1 cellular context compared by ENCODE assay signal in the genomic region with DNA sequence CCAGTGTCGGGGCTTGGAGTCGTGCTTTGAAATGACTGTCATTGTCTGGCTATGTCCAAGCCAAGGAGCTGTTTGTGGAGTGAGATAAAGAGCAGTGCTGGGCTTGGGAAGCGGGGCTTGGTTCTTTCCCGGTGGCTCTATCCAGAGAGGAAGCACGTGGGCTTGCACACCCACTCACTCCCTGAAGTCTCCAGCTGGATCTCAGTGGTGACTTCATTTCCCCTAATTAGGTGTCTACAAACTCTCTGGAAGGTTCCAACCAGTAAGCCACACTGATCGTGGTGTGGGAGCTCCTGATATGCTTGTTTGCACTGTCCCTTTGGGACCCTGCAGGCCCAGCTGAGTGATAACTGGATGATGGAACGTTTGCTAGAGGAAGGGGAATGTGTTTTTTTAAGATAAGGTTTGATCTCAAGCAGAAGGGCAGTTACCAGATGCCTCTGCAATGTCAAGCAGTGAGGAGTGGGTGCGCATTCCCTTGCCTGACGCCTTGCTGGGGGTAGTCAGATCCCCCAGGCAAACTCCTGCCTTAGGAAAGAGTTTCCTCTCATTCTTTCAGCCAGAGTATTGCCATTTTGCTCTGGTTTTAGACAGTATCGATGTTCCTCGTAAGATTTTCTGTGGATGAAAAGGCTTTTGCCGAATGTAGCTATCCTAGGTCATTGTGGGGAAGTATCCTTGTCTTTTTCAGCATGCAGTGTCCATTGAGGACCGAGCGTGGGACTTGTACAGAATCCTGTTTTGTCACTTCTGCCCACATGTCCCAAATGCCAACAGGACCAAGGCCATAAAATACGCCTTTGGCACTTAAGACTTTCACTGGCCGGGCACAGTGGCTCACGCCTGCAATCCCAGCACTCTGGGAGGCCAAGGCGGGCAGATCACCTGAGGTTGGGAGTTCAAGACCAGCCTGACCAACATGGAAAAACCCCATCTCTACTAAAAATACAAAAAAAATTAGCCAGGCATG.
TF ChIP-seq lines count a peak whose summit lies in the region.

No MANE protein-coding gene starts in this region.

TF ChIP-seq in K562, 482 proteins besides CTCF, POLR2A, EP300 and RAD21 (continued from another document and continues in another):
- TF ChIP-seq, protein P1, sequence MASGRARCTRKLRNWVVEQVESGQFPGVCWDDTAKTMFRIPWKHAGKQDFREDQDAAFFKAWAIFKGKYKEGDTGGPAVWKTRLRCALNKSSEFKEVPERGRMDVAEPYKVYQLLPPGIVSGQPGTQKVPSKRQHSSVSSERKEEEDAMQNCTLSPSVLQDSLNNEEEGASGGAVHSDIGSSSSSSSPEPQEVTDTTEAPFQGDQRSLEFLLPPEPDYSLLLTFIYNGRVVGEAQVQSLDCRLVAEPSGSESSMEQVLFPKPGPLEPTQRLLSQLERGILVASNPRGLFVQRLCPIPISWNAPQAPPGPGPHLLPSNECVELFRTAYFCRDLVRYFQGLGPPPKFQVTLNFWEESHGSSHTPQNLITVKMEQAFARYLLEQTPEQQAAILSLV (tag; IDR thresholded peaks at IDR 0.05), result no peak; the same call in 1 of the 2 replicates
- TF ChIP-seq, protein P2, sequence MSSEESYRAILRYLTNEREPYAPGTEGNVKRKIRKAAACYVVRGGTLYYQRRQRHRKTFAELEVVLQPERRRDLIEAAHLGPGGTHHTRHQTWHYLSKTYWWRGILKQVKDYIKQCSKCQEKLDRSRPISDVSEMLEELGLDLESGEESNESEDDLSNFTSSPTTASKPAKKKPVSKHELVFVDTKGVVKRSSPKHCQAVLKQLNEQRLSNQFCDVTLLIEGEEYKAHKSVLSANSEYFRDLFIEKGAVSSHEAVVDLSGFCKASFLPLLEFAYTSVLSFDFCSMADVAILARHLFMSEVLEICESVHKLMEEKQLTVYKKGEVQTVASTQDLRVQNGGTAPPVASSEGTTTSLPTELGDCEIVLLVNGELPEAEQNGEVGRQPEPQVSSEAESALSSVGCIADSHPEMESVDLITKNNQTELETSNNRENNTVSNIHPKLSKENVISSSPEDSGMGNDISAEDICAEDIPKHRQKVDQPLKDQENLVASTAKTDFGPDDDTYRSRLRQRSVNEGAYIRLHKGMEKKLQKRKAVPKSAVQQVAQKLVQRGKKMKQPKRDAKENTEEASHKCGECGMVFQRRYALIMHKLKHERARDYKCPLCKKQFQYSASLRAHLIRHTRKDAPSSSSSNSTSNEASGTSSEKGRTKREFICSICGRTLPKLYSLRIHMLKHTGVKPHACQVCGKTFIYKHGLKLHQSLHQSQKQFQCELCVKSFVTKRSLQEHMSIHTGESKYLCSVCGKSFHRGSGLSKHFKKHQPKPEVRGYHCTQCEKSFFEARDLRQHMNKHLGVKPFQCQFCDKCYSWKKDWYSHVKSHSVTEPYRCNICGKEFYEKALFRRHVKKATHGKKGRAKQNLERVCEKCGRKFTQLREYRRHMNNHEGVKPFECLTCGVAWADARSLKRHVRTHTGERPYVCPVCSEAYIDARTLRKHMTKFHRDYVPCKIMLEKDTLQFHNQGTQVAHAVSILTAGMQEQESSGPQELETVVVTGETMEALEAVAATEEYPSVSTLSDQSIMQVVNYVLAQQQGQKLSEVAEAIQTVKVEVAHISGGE (CRISPR knock-in tag; IDR thresholded peaks at IDR 0.05), result peak in 1 of 3 experiments; percentile 86; a peak in 2 of 6 replicates
- TF ChIP-seq, protein P3, sequence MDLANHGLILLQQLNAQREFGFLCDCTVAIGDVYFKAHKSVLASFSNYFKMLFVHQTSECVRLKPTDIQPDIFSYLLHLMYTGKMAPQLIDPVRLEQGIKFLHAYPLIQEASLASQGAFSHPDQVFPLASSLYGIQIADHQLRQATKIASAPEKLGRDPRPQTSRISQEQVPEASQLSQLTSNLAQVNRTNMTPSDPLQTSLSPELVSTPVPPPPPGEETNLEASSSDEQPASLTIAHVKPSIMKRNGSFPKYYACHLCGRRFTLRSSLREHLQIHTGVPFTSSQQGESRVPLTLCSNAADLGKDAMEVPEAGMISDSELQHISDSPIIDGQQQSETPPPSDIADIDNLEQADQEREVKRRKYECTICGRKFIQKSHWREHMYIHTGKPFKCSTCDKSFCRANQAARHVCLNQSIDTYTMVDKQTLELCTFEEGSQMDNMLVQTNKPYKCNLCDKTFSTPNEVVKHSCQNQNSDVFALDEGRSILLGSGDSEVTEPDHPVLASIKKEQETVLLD (IDR thresholded peaks at IDR 0.05), result no peak; the same call in none of the 2 replicates
- TF ChIP-seq PML (IDR thresholded peaks at IDR 0.05; ENCODE audit: low read length) (peak; percentile 100), ZC3H8 (IDR thresholded peaks at IDR 0.05) (no peak), MTA1 (IDR thresholded peaks at IDR 0.05; ENCODE audit: borderline replicate concordance) (peak; percentile 93), ELF1 (tag; IDR thresholded peaks at IDR 0.05) (0 out of 2 replicates have a peak, but pooled peaks have one; percentile 38), ZKSCAN3 (CRISPR knock-in tag; IDR thresholded peaks at IDR 0.05) (no peak), PCBP2 (IDR thresholded peaks at IDR 0.05; ENCODE audit: low read depth, low read length, poor library complexity, severe bottlenecking) (no peak), GABPB1 (CRISPR knock-in tag; IDR thresholded peaks at IDR 0.05) (peak; percentile 64; the same call in 1 of the 2 replicates), MCM5 (IDR thresholded peaks at IDR 0.05; ENCODE audit: low read depth) (no peak), CCNT2 (IDR thresholded peaks at IDR 0.05; ENCODE audit: borderline replicate concordance, extremely low read depth, insufficient read length, low read depth, low read length) (peak; percentile 98), TAF1 (IDR thresholded peaks at IDR 0.05; ENCODE audit: control insufficient read depth, extremely low read depth, insufficient read depth, low read length, severe bottlenecking) (peak; percentile 72), KLF6 (CRISPR knock-in tag; IDR thresholded peaks at IDR 0.05; ENCODE audit: borderline replicate concordance) (peak; percentile 59; the same call in 1 of the 2 replicates), TOE1 (IDR thresholded peaks at IDR 0.05; ENCODE audit: borderline replicate concordance) (peak; percentile 84), TOE1 (CRISPR knock-in tag; IDR thresholded peaks at IDR 0.05; ENCODE audit: borderline replicate concordance, low read depth) (no peak), BCOR (IDR thresholded peaks at IDR 0.05) (peak; percentile 97), ZNF436 (CRISPR knock-in tag; IDR thresholded peaks at IDR 0.05) (no peak), DDX20 (tag; IDR thresholded peaks at IDR 0.05; ENCODE audit: low read depth) (0 out of 2 replicates have a peak, but pooled peaks have one; percentile 47), CTBP1 (IDR thresholded peaks at IDR 0.05; ENCODE audit: borderline replicate concordance) (peak; percentile 96), ZNF197 (CRISPR knock-in tag; IDR thresholded peaks at IDR 0.05; ENCODE audit: low read depth) (peak; percentile 89; the same call in 1 of the 2 replicates), BHLHE40 (IDR thresholded peaks at IDR 0.05; ENCODE audit: low read length) (peak; percentile 95), HMGN3 (IDR thresholded peaks at IDR 0.05; ENCODE audit: borderline replicate concordance, extremely low read depth, insufficient read length, low read depth, low read length) (peak; percentile 89), ZBTB17 (CRISPR knock-in tag; IDR thresholded peaks at IDR 0.05) (0 out of 2 replicates have a peak, but pooled peaks have one; percentile 65), NEUROD1 (IDR thresholded peaks at IDR 0.05; ENCODE audit: borderline replicate concordance, low read depth, low read length, partially characterized antibody) (peak; percentile 95), SAP30 (IDR thresholded peaks at IDR 0.05; ENCODE audit: borderline replicate concordance, insufficient read depth, low read depth, low read length, poor library complexity, severe bottlenecking) (peak; percentile 60), TCF7L2 (IDR thresholded peaks at IDR 0.05; ENCODE audit: low read depth, low read length) (no peak), ZNF253 (CRISPR knock-in tag; conservative IDR thresholded peaks at IDR 0.05) (no peak), GTF2A2 (tag; IDR thresholded peaks at IDR 0.05) (no peak), ZNF384 (IDR thresholded peaks at IDR 0.05; ENCODE audit: low read depth, low read length) (0 out of 2 replicates have a peak, but pooled peaks have one; percentile 31), MEF2D (tag; conservative IDR thresholded peaks at IDR 0.05; ENCODE audit: low read depth) (peak; percentile 88), HDAC1 (IDR thresholded peaks at IDR 0.05) (peak in 1 of 2 experiments; percentile 97; a peak in 3 of 4 replicates), SMAD2 (IDR thresholded peaks at IDR 0.05; ENCODE audit: low read depth, low read length) (no peak)
- TF ChIP-seq, protein P4, sequence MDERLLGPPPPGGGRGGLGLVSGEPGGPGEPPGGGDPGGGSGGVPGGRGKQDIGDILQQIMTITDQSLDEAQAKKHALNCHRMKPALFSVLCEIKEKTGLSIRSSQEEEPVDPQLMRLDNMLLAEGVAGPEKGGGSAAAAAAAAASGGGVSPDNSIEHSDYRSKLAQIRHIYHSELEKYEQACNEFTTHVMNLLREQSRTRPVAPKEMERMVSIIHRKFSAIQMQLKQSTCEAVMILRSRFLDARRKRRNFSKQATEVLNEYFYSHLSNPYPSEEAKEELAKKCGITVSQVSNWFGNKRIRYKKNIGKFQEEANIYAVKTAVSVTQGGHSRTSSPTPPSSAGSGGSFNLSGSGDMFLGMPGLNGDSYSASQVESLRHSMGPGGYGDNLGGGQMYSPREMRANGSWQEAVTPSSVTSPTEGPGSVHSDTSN (CRISPR knock-in tag; IDR thresholded peaks at IDR 0.05; ENCODE audit: low read depth), result no peak
- TF ChIP-seq, protein P4 (tag; conservative IDR thresholded peaks at IDR 0.05; ENCODE audit: low read depth), result peak; percentile 96
- TF ChIP-seq, protein P5, sequence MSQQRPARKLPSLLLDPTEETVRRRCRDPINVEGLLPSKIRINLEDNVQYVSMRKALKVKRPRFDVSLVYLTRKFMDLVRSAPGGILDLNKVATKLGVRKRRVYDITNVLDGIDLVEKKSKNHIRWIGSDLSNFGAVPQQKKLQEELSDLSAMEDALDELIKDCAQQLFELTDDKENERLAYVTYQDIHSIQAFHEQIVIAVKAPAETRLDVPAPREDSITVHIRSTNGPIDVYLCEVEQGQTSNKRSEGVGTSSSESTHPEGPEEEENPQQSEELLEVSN (IDR thresholded peaks at IDR 0.05; ENCODE audit: borderline replicate concordance in 1 of 2, extremely low read depth in 1 of 2, insufficient read depth in 1 of 2, insufficient read length in 1 of 2, low read depth in 1 of 2, low read length in 1 of 2, poor library complexity in 1 of 2, severe bottlenecking in 1 of 2), result peak; percentile 63 to 73
- TF ChIP-seq, protein P6, sequence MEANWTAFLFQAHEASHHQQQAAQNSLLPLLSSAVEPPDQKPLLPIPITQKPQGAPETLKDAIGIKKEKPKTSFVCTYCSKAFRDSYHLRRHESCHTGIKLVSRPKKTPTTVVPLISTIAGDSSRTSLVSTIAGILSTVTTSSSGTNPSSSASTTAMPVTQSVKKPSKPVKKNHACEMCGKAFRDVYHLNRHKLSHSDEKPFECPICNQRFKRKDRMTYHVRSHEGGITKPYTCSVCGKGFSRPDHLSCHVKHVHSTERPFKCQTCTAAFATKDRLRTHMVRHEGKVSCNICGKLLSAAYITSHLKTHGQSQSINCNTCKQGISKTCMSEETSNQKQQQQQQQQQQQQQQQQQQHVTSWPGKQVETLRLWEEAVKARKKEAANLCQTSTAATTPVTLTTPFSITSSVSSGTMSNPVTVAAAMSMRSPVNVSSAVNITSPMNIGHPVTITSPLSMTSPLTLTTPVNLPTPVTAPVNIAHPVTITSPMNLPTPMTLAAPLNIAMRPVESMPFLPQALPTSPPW (CRISPR knock-in tag; IDR thresholded peaks at IDR 0.05), result peak; percentile 79
- TF ChIP-seq, protein P7, sequence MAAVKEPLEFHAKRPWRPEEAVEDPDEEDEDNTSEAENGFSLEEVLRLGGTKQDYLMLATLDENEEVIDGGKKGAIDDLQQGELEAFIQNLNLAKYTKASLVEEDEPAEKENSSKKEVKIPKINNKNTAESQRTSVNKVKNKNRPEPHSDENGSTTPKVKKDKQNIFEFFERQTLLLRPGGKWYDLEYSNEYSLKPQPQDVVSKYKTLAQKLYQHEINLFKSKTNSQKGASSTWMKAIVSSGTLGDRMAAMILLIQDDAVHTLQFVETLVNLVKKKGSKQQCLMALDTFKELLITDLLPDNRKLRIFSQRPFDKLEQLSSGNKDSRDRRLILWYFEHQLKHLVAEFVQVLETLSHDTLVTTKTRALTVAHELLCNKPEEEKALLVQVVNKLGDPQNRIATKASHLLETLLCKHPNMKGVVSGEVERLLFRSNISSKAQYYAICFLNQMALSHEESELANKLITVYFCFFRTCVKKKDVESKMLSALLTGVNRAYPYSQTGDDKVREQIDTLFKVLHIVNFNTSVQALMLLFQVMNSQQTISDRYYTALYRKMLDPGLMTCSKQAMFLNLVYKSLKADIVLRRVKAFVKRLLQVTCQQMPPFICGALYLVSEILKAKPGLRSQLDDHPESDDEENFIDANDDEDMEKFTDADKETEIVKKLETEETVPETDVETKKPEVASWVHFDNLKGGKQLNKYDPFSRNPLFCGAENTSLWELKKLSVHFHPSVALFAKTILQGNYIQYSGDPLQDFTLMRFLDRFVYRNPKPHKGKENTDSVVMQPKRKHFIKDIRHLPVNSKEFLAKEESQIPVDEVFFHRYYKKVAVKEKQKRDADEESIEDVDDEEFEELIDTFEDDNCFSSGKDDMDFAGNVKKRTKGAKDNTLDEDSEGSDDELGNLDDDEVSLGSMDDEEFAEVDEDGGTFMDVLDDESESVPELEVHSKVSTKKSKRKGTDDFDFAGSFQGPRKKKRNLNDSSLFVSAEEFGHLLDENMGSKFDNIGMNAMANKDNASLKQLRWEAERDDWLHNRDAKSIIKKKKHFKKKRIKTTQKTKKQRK (IDR thresholded peaks at IDR 0.05; ENCODE audit: borderline replicate concordance, low read depth, low read length), result no peak
- TF ChIP-seq, protein P8, sequence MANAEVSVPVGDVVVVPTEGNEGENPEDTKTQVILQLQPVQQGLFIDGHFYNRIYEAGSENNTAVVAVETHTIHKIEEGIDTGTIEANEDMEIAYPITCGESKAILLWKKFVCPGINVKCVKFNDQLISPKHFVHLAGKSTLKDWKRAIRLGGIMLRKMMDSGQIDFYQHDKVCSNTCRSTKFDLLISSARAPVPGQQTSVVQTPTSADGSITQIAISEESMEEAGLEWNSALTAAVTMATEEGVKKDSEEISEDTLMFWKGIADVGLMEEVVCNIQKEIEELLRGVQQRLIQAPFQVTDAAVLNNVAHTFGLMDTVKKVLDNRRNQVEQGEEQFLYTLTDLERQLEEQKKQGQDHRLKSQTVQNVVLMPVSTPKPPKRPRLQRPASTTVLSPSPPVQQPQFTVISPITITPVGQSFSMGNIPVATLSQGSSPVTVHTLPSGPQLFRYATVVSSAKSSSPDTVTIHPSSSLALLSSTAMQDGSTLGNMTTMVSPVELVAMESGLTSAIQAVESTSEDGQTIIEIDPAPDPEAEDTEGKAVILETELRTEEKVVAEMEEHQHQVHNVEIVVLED (CRISPR knock-in tag; IDR thresholded peaks at IDR 0.05), result no peak
- TF ChIP-seq, protein P9, sequence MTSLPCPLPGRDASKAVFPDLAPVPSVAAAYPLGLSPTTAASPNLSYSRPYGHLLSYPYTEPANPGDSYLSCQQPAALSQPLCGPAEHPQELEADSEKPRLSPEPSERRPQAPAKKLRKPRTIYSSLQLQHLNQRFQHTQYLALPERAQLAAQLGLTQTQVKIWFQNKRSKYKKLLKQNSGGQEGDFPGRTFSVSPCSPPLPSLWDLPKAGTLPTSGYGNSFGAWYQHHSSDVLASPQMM (CRISPR knock-in tag; IDR thresholded peaks at IDR 0.05), result no peak
